13 cellular contexts compared by ENCODE assay signal in the genomic region with DNA sequence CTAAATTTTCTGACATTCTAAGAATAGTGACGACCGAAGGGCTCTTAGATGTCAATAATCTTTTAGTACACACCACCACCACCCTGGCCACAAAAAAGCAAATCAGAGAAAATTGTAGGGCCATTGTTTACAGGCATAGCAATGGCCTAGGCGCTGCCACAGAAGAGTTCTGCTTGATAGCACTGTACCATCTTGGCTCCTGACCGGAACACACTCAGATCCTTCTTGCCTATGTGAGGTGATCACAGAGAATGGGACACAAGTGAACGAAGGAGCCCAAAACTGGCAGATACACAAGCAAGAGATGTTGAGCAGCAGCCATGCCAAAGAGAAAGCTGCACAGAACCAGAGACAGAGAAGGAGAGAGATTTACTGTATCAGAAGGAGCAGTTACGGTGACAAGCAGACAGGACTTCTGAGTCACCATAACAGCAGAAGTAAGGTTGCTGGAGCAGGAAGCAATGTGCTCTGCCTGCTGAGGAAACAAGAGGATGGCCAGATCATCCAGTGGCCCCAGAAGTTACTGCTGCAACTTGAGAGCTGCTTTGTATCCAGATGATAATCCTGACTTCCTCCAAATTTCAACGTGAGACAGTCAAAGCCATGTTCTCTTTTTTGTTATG.
DNase-seq lines count a peak whose midpoint lies in the region; ATAC-seq, FAIRE-seq and TF ChIP-seq lines count a peak whose summit lies in the region.
"Had no signal": no experiment of that assay in that cellular context is flagged by ENCODE, and none has a peak within 500 bp of the region (broad histone marks: within the 10 kb centered on the region; RNA-seq: fewer than 3 reads in every experiment).

No MANE protein-coding gene starts in this region.

- TF ChIP-seq CTCF in SK-N-SH (IDR thresholded peaks at IDR 0.05): no peak

- WGBS in SK-N-SH (ENCODE audit: low lambda C conversion rate): 70% methylated on average over 7 of the region's 7 CpGs

- peak overlapping the region; percentile 52 to 62; a peak in 3 of 4 replicates for H3K27ac ChIP-seq in SK-N-SH (ENCODE audit: low read depth in 2 of 2, low read length in 1 of 2)
- H3K27ac ChIP-seq: spleen had no signal

- H3K9me3 ChIP-seq in SK-N-SH: no peaks in the 10 kb centered on the region

- FAIRE-seq in HTR-8/SVneo (lab: Jason Lieb, UNC): no peak

- H3K4me2 ChIP-seq in SK-N-SH: peak overlapping the region; percentile 54

- H3K27me3 ChIP-seq in SK-N-SH (ENCODE audit: insufficient read depth): no peaks in the 10 kb centered on the region
- H3K27me3 ChIP-seq: spleen had no signal

- no peak overlapping the region for H3K4me3 ChIP-seq in SK-N-SH (ENCODE audit: low read depth in 2 of 2, low read length in 1 of 2)
- H3K4me3 ChIP-seq: spleen had no signal

- no peak for ATAC-seq in HG02759 (IDR thresholded peaks at IDR 0.05; ENCODE audit: unreplicated experiment)
- ATAC-seq: activated T-helper 17 cell treated with anti-CD3 and anti-CD28 coated beads, Interleukin-2, amount 50 U/mL, for 72 hours had no signal

- H3K4me1 ChIP-seq in SK-N-SH (ENCODE audit: control insufficient read depth in 1 of 2, insufficient read depth in 2 of 2, low read depth in 1 of 2, low read length in 1 of 2): peaks cover 5 to 10% of the 10 kb centered on the region in 2 experiments; a peak in 3 of 4 replicates
- H3K4me1 ChIP-seq: spleen had no signal

- DNase-seq in AML-193 (lab: John Stamatoyannopoulos, UW) (peak; percentile 77 to 78), HTR-8/SVneo (ENCODE audit: insufficient read length, low spot score) (peak; percentile 1), SK-N-SH (no peak), glomerular visceral epithelial cell (ENCODE audit: extremely low spot score) (peak; percentile 26), NCI-H526 treated with DMSO at 0.1 percent for 48 hours (lab: John Stamatoyannopoulos, UW) (no peak), NCI-H187 (lab: John Stamatoyannopoulos, UW) (no peak), hypothalamus (lab: John Stamatoyannopoulos, UW) (no peak)
- DNase-seq: activated CD4-positive, alpha-beta T cell treated with anti-CD3 and anti-CD28 coated beads for 4 hours; CD4-positive, CD25-positive, alpha-beta regulatory T cell; NCI-H1930; spleen had no signal

- TF ChIP-seq RAD21 in SK-N-SH (IDR thresholded peaks at IDR 0.05; ENCODE audit: low read length): no peak

- no peaks in the 10 kb centered on the region for H3K9me2 ChIP-seq in SK-N-SH

- H4K20me1 ChIP-seq in SK-N-SH (ENCODE audit: insufficient read depth): no peaks in the 10 kb centered on the region

- H3K9ac ChIP-seq in SK-N-SH: no peak overlapping the region

- TF ChIP-seq EP300 in SK-N-SH (IDR thresholded peaks at IDR 0.05; ENCODE audit: borderline replicate concordance in 1 of 2, low read depth in 1 of 2, low read length in 1 of 2): no peak

- H3F3A ChIP-seq in SK-N-SH (replicated peaks; ENCODE audit: insufficient read depth): peaks cover 5% of the 10 kb centered on the region

- POLR2A ChIA-PET in SK-N-SH (lab: Yijun Ruan, JAX): no interaction called here

- CTCF ChIA-PET in SK-N-SH (lab: Yijun Ruan, JAX): no interaction called here

- peak overlapping the region; percentile 85 for H2AFZ ChIP-seq in SK-N-SH (ENCODE audit: low read depth)

- H3K79me2 ChIP-seq in SK-N-SH (ENCODE audit: insufficient read depth): no peaks in the 10 kb centered on the region

- no peaks in the 10 kb centered on the region for H3K36me3 ChIP-seq in SK-N-SH (replicated peaks in 1 of 2; ENCODE audit: control insufficient read depth in 1 of 2, insufficient read depth in 2 of 2, low read length in 1 of 2)
- H3K36me3 ChIP-seq: spleen had no signal

TF ChIP-seq in SK-N-SH, 30 proteins besides CTCF, POLR2A, EP300 and RAD21:
- no peak for TF ChIP-seq RXRA (IDR thresholded peaks at IDR 0.05; ENCODE audit: borderline replicate concordance, low read depth)
- TF ChIP-seq, protein P1, sequence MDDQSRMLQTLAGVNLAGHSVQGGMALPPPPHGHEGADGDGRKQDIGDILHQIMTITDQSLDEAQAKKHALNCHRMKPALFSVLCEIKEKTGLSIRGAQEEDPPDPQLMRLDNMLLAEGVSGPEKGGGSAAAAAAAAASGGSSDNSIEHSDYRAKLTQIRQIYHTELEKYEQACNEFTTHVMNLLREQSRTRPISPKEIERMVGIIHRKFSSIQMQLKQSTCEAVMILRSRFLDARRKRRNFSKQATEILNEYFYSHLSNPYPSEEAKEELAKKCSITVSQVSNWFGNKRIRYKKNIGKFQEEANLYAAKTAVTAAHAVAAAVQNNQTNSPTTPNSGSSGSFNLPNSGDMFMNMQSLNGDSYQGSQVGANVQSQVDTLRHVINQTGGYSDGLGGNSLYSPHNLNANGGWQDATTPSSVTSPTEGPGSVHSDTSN (IDR thresholded peaks at IDR 0.05): 0 out of 2 replicates have a peak, but pooled peaks have one; percentile 13

Comparison
In these comparisons a context has a peak if more than half of its experiments do, and no peak if none do; other contexts are left out.
1. DNase-seq: peak in AML-193 (2 of 2), HTR-8/SVneo (single experiment) and glomerular visceral epithelial cell (single experiment); none in SK-N-SH (single experiment), NCI-H526 treated with DMSO at 0.1 percent for 48 hours (single experiment), NCI-H187 (0 of 2) and hypothalamus (0 of 51).